In the genomic region with DNA sequence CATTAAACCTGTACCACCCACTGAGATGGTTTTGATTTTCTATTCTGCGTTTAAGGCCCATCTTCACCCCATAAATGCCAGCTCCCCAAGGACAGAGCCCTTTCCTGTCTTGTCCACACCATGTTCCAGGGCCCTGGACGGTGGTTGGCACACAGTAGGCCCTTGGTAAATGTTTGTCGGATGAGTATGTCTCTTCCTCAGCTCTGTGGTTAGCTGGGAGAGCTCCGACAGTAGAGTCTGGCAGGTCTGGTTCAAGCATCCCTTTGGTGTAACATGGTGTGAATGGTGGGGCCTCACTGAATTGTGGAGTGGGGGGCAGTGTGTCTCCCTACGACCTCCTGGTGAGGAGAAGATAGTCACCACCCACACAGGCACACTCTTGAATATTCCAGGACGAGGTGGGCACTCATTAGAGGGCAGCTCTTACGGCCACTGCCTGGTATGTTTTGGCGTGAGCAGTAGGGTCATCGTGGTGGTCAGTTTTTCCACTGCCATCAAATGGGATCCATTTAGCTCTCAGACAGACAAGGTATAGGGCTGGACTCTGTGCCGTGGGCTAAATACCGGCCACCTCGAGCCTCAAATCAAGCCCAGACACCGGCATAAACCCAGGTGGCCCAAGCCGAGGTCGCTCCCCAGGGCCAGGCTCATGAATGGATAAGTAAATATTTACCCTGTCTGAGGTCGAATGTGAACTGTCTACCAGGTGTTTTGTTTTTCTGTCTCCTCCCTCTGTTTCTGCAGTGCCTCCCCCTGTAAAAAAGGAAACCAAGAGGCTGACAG, we compare ENCODE assay signal across 8 cellular contexts.
A peak's percentile ranks its signal among the peaks of the same experiment; 100 is the strongest.
DNase-seq lines count a peak whose midpoint lies in the region; ATAC-seq and TF ChIP-seq lines count a peak whose summit lies in the region.

No MANE protein-coding gene starts in this region.

- no TSS peak for BruUV-seq in Panc1 (replicated peaks; lab: Mats Ljungman, UMichigan)

- DNase-seq in NCI-H2196 (lab: John Stamatoyannopoulos, UW; ENCODE audit: unreplicated experiment) (peak; percentile 12), NCI-H2196 treated with DMSO at 0.1 percent for 48 hours (lab: John Stamatoyannopoulos, UW; ENCODE audit: unreplicated experiment) (no peak), Panc1 (ENCODE audit: low read depth, low spot score) (no peak), glomerular visceral epithelial cell (ENCODE audit: extremely low spot score) (peak; percentile 56), spleen (peak; percentile 42), GM19240 (ENCODE audit: insufficient read length, low spot score) (no peak), GM13976 (ENCODE audit: low spot score) (no peak)

- H3K27me3 ChIP-seq in Panc1 (ENCODE audit: control insufficient read depth, insufficient read depth, low read length) (no peaks in the 10 kb centered on the region), spleen (replicated peaks in 1 of 7) (no peaks in the 10 kb centered on the region)

- POLR2A ChIA-PET in Panc1 (lab: Charles Lee): interaction anchor here (1.1 to 1.6 kb wide), 3 partner anchors 19 to 74 kb away, joined by 3 to 13 read pairs (median 3); no protein-coding TSS in a partner anchor

- TF ChIP-seq POLR2A in spleen (IDR thresholded peaks at IDR 0.05): no peak

- peak overlapping the region; percentile 100 for H3K27ac ChIP-seq in Panc1 (ENCODE audit: low read length)
- peak overlapping the region in 5 of 8 donors; percentile 41 to 91 (median 62) for H3K27ac ChIP-seq in spleen

- intact Hi-C loops in Panc1 (cut with micrococcal nuclease; ENCODE audit: unreplicated experiment) (loop anchor here (10.0 kb wide), 1 partner anchor 52 kb away; no protein-coding TSS in a partner anchor), spleen (cut with DNase I; ENCODE audit: low total_unique reads) (no loop called here)

- peak; percentile 7; the same call in 1 of the 2 replicates for ATAC-seq in Panc1
- ATAC-seq in HG03439 (IDR thresholded peaks at IDR 0.05; ENCODE audit: unreplicated experiment): no peak

- H3K4me1 ChIP-seq in Panc1 (ENCODE audit: control insufficient read depth, insufficient read depth, low read length): peaks cover 97% of the 10 kb centered on the region
- H3K4me1 ChIP-seq in spleen: peaks cover 19 to 100% (median 61%) of the 10 kb centered on the region in 6 donors

- H3K36me3 ChIP-seq in Panc1 (ENCODE audit: control insufficient read depth, insufficient read depth, low read length): peaks cover 6% of the 10 kb centered on the region; the same call in 1 of the 2 replicates
- H3K36me3 ChIP-seq in spleen: peaks cover 0 to 17% (median 0%) of the 10 kb centered on the region in 6 donors

- H3K4me3 ChIP-seq in Panc1 (ENCODE audit: low read depth in 2 of 2, low read length in 2 of 2) (peak overlapping the region; percentile 2 to 34; a peak in 3 of 4 replicates), spleen (no peak overlapping the region)

- CTCF ChIA-PET in Panc1 (lab: Charles Lee): interaction anchor here (1.0 kb wide), 1 partner anchor 183 kb away, joined by 3 read pairs; no protein-coding TSS in a partner anchor

- TF ChIP-seq CTCF in Panc1 (IDR thresholded peaks at IDR 0.05) (no peak), spleen (IDR thresholded peaks at IDR 0.05 in 8 of 11, conservative IDR thresholded peaks at IDR 0.05 in 3 of 11) (no peak), GM13976 (IDR thresholded peaks at IDR 0.05; ENCODE audit: borderline replicate concordance, control extremely low read depth, extremely low read depth, insufficient read depth, missing control alignments) (no peak)

- WGBS in spleen, 5 donors: 82 to 87% (median 83%) methylated on average over 16 of the region's 16 CpGs

- no peaks in the 10 kb centered on the region for H3K9me3 ChIP-seq in Panc1 (ENCODE audit: control insufficient read depth, insufficient read depth, low read depth, low read length)
- H3K9me3 ChIP-seq in spleen: no peaks in the 10 kb centered on the region

- in situ Hi-C loops in Panc1 (cut with HindIII; ENCODE audit: low pct_unique_long_range_greater_than_20kb, low sequenced_read_pairs): no loop called here
- in situ Hi-C loops in GM13976 (cut with MboI; ENCODE audit: low sequenced_read_pairs, unreplicated experiment): no loop called here

Comparison
In these comparisons a context has a peak if more than half of its experiments do, and no peak if none do; other contexts are left out.
1. DNase-seq: peak in NCI-H2196 (single experiment), glomerular visceral epithelial cell (single experiment) and spleen (single experiment); none in NCI-H2196 treated with DMSO at 0.1 percent for 48 hours (single experiment), Panc1 (single experiment), GM19240 (single experiment) and GM13976 (single experiment).
2. H3K4me3 ChIP-seq: peak in Panc1 (2 of 2); none in spleen (0 of 8).